ENCODE assay signal across 17 cellular contexts in genomic region chr6:21941926-21942325, GRCh38.
DNase-seq lines count a peak whose midpoint lies in the region; ATAC-seq, FAIRE-seq and TF ChIP-seq lines count a peak whose summit lies in the region.
"Had no signal": no experiment of that assay in that cellular context is flagged by ENCODE, and none has a peak within 500 bp of the region (broad histone marks: within the 10 kb centered on the region; RNA-seq: fewer than 3 reads in every experiment).

No MANE protein-coding gene starts in this region.

- no peak overlapping the region for H2BK5ac ChIP-seq in H9 (ENCODE audit: insufficient read length, low read length)

- FAIRE-seq in frontal cortex (lab: Jason Lieb, UNC): no peak
- FAIRE-seq: GM12892, GM19239, H54 had no signal

- H2BK20ac ChIP-seq in H9 (ENCODE audit: low read depth, low read length, poor library complexity, severe bottlenecking): no peak overlapping the region

- H3K79me2 ChIP-seq in H9 (ENCODE audit: insufficient read depth, low read length) (no peaks in the 10 kb centered on the region; the same call in 1 of the 2 replicates), osteoblast (ENCODE audit: insufficient read depth, low read length) (no peaks in the 10 kb centered on the region)

- intact Hi-C loops in left lung (cut with DNase I): no loop called here

- WGBS in H9 (ENCODE audit: extremely low coverage, insufficient read length, low lambda C conversion rate): no CpG with 5 or more reads among the region's 1 CpG

- no peak overlapping the region for H4K91ac ChIP-seq in H9 (ENCODE audit: insufficient read length, low read depth, low read length)

- H3K4me3 ChIP-seq in osteoblast (ENCODE audit: insufficient read depth, low read length): no peak overlapping the region
- no peak overlapping the region for H3K4me3 ChIP-seq in left lung
- H3K4me3 ChIP-seq: BLaER1 had no signal

- H2BK120ac ChIP-seq in H9 (ENCODE audit: low read depth, low read length, poor library complexity, severe bottlenecking): no peak overlapping the region

- H4K5ac ChIP-seq in H9 (ENCODE audit: insufficient read length, low read depth, low read length): no peak overlapping the region

- no peak for ATAC-seq in left lung

- no peak overlapping the region for H3K27ac ChIP-seq in H9 (ENCODE audit: insufficient read length, low read depth, low read length)
- peak overlapping the region; percentile 32 for H3K27ac ChIP-seq in KOPT-K1 (ENCODE audit: low read depth, low read length, poor library complexity, severe bottlenecking)
- H3K27ac ChIP-seq in osteoblast (ENCODE audit: low read depth, low read length): no peak overlapping the region
- H3K27ac ChIP-seq in left lung: no peak overlapping the region
- H3K27ac ChIP-seq: BLaER1 had no signal

- peaks cover 2% of the 10 kb centered on the region; the same call in 1 of the 2 replicates for H3K4me1 ChIP-seq in H9 (ENCODE audit: insufficient read depth, low read length)
- peaks cover 22% of the 10 kb centered on the region for H3K4me1 ChIP-seq in osteoblast (ENCODE audit: insufficient read depth, low read length)
- H3K4me1 ChIP-seq in left lung: peaks cover 0 to 3% of the 10 kb centered on the region in 2 donors

- DNase-seq in H9 (no peak), osteoblast (ENCODE audit: insufficient read length, low spot score, missing footprints) (no peak), frontal cortex (ENCODE audit: low spot score in 2 of 2) (no peak), hepatic stellate cell (ENCODE audit: low spot score) (no peak), inferior parietal cortex (ENCODE audit: extremely low spot score) (no peak), left lung (no peak)
- DNase-seq: AML-193; Caco-2; CD8-positive, alpha-beta memory T cell; DND-41; GDM1 had no signal

- no peak overlapping the region for H3K56ac ChIP-seq in H9 (ENCODE audit: insufficient read length, low read depth, low read length)

- no peak overlapping the region for H3T11ph ChIP-seq in H9 (ENCODE audit: low read length)

- no peak overlapping the region for H2AK5ac ChIP-seq in H9 (ENCODE audit: insufficient read length, low read length)

- no peak overlapping the region for H2AFZ ChIP-seq in H9 (ENCODE audit: low read length)
- H2AFZ ChIP-seq in osteoblast (ENCODE audit: low read length): peak overlapping the region; percentile 1

- H4K20me1 ChIP-seq in H9 (ENCODE audit: control insufficient read depth, insufficient read depth, insufficient read length) (no peaks in the 10 kb centered on the region), osteoblast (ENCODE audit: insufficient read depth, low read length) (no peaks in the 10 kb centered on the region)
- H4K20me1 ChIP-seq: BLaER1 had no signal

- H3K36me3 Mint-ChIP-seq in H9 (ENCODE audit: insufficient read depth in 1 of 3, low read depth in 3 of 3): peaks cover 0 to 6% (median 3%) of the 10 kb centered on the region in 3 experiments; a peak in 3 of 7 replicates
- H3K36me3 Mint-ChIP-seq in brain: peaks cover 28% of the 10 kb centered on the region
- H3K36me3 Mint-ChIP-seq: CD8-positive, alpha-beta memory T cell had no signal

- no peak overlapping the region for H3K23ac ChIP-seq in H9 (ENCODE audit: insufficient read length, low read depth, low read length)

- no peak overlapping the region for H3K4me3 Mint-ChIP-seq in H9
- H3K4me3 Mint-ChIP-seq in brain: peak overlapping the region in 1 of 5 experiments; percentile 68
- H3K4me3 Mint-ChIP-seq: CD8-positive, alpha-beta memory T cell had no signal

- TF ChIP-seq CTCF in H9 (conservative IDR thresholded peaks at IDR 0.05) (no peak), brain (conservative IDR thresholded peaks at IDR 0.05) (no peak), osteoblast (IDR thresholded peaks at IDR 0.05; ENCODE audit: extremely low read depth, low read depth, low read length) (no peak), left lung (IDR thresholded peaks at IDR 0.05) (no peak)

- H3K9me3 ChIP-seq in H9 (ENCODE audit: control insufficient read depth, low read depth, low read length) (no peaks in the 10 kb centered on the region), KOPT-K1 (ENCODE audit: insufficient read depth, low read length, poor library complexity, severe bottlenecking) (no peaks in the 10 kb centered on the region), osteoblast (ENCODE audit: low read depth, low read length) (no peaks in the 10 kb centered on the region), left lung (no peaks in the 10 kb centered on the region)
- H3K9me3 ChIP-seq: BLaER1, Caco-2 had no signal

- H3K18ac ChIP-seq in H9 (ENCODE audit: insufficient read length, low read depth, low read length): no peak overlapping the region

- no peak overlapping the region for H3K9ac ChIP-seq in H9 (ENCODE audit: extremely low read depth, insufficient read length, low read length)
- H3K9ac ChIP-seq: BLaER1 had no signal

- H3K27ac Mint-ChIP-seq in H9: peak overlapping the region in 2 of 3 experiments; percentile 13 to 20; a peak in 1 of 7 replicates
- peak overlapping the region in 4 of 5 experiments; percentile 41 to 89 (median 76) for H3K27ac Mint-ChIP-seq in brain
- H3K27ac Mint-ChIP-seq: CD8-positive, alpha-beta memory T cell had no signal

- no peak overlapping the region for H2BK15ac ChIP-seq in H9 (ENCODE audit: low read depth, low read length)

- no peaks in the 10 kb centered on the region for H3K27me3 ChIP-seq in H9 (ENCODE audit: insufficient read depth, low read length)
- H3K27me3 ChIP-seq in osteoblast (ENCODE audit: insufficient read depth, low read length): no peaks in the 10 kb centered on the region
- H3K27me3 ChIP-seq in left lung: no peaks in the 10 kb centered on the region
- H3K27me3 ChIP-seq: BLaER1 had no signal

- H2BK12ac ChIP-seq in H9 (ENCODE audit: insufficient read length, low read depth, low read length): no peak overlapping the region

- H3K4me2 ChIP-seq in H9 (ENCODE audit: insufficient read depth, insufficient read length, low read length): no peak overlapping the region
- H3K4me2 ChIP-seq in osteoblast (ENCODE audit: insufficient read depth, low read length): no peak overlapping the region
- H3K4me2 ChIP-seq: BLaER1 had no signal

- no peaks in the 10 kb centered on the region for H3K9me3 Mint-ChIP-seq in H9
- H3K9me3 Mint-ChIP-seq in brain: peaks cover 0 to 6% (median 0%) of the 10 kb centered on the region in 5 experiments

- peaks cover 63% of the 10 kb centered on the region for H3K36me3 ChIP-seq in KOPT-K1 (ENCODE audit: insufficient read depth, low read length)
- no peaks in the 10 kb centered on the region for H3K36me3 ChIP-seq in osteoblast (ENCODE audit: insufficient read depth, low read length)
- no peaks in the 10 kb centered on the region for H3K36me3 ChIP-seq in left lung
- H3K36me3 ChIP-seq: BLaER1 had no signal

- no peak overlapping the region for H4K8ac ChIP-seq in H9 (replicated peaks; ENCODE audit: insufficient read length, low read depth, low read length)

- H3K27me3 Mint-ChIP-seq in H9 (ENCODE audit: low read depth): no peaks in the 10 kb centered on the region
- no peaks in the 10 kb centered on the region for H3K27me3 Mint-ChIP-seq in brain
- H3K27me3 Mint-ChIP-seq: CD8-positive, alpha-beta memory T cell had no signal

- H3K23me2 ChIP-seq in H9 (ENCODE audit: insufficient read length, low read depth, low read length, poor library complexity, severe bottlenecking): no peaks in the 10 kb centered on the region

- H3K4me1 Mint-ChIP-seq in H9 (peaks cover 13 to 14% of the 10 kb centered on the region in 2 experiments), brain (peaks cover 38% of the 10 kb centered on the region)
- H3K4me1 Mint-ChIP-seq: CD8-positive, alpha-beta memory T cell had no signal

- no peaks in the 10 kb centered on the region for H3K79me1 ChIP-seq in H9 (ENCODE audit: insufficient read depth, low read depth, low read length, poor library complexity, severe bottlenecking)

- no peak overlapping the region for H3K14ac ChIP-seq in H9 (ENCODE audit: insufficient read depth, low read length)

- H3K4ac ChIP-seq in H9 (ENCODE audit: low read depth, low read length): no peak overlapping the region
